In the genomic region with DNA sequence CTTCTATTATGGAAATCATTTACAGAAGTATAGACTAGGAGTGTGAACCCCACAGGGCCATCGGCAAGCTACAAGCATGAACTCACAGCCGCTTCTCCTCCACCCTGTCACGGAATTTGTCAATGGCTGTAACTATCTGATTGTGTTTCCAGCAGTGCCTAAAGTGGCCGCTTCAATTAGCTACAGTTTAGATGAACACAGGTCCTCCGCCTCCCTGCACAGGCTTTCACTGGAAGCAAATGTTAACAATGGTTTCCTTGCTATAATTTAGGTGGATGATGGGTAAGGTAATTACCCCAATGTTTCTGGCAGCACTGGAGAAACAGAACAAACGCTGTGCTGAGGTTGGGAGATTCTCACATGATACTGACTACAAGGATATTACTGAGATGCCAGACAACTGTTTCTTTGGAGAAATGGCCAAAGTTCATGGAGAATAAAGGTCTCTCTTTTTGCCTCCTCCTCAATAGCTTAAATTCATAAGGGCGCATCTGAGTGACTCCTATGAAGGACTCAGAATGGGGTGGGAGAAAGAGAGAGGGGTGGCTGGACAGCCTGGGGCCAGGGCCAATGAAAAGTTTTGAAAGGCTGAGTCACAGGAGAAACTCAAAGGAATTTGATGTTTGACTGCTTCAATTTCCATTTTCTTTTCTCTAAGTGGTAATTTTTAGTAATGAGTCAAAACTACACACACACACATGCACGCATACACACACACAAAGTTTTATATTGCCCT, we compare ENCODE assay signal across 10 cellular contexts.
DNase-seq lines count a peak whose midpoint lies in the region; ATAC-seq and TF ChIP-seq lines count a peak whose summit lies in the region.
"Had no signal": no experiment of that assay in that cellular context is flagged by ENCODE, and none has a peak within 500 bp of the region (broad histone marks: within the 10 kb centered on the region; RNA-seq: fewer than 3 reads in every experiment).

No MANE protein-coding gene starts in this region.

- H3K4me3 ChIP-seq in ectodermal cell (ENCODE audit: insufficient read depth, low read depth, low read length) (no peak overlapping the region), vagina (no peak overlapping the region)

- H3K9me3 ChIP-seq in ectodermal cell (ENCODE audit: control insufficient read depth, low read length) (no peaks in the 10 kb centered on the region), vagina (no peaks in the 10 kb centered on the region)

- no peak for DNase-seq in Right ventricle myocardium inferior (ENCODE audit: missing footprints)
- no peak for DNase-seq in cardiac septum (ENCODE audit: low spot score)
- DNase-seq in medulla oblongata (ENCODE audit: extremely low spot score), result peak; percentile 33
- DNase-seq in vagina (ENCODE audit: extremely low spot score in 2 of 2), result no peak
- DNase-seq in HuH-7 (ENCODE audit: low spot score), result no peak
- no peak for DNase-seq in activated CD4-positive, CD25-positive, alpha-beta regulatory T cell (lab: John Stamatoyannopoulos, UW)
- DNase-seq in stimulated activated CD4-positive, alpha-beta T cell treated with anti-CD3 and anti-CD28 coated beads, Interleukin-2, amount 100 ng/mL, for 24 hours, result no peak
- DNase-seq: H7 had no signal

- H3K4me1 ChIP-seq in ectodermal cell (ENCODE audit: control insufficient read depth, insufficient read depth, low read length) (peaks cover 18% of the 10 kb centered on the region), vagina (peaks cover 36% of the 10 kb centered on the region)

- no peak for TF ChIP-seq POLR2A in vagina (IDR thresholded peaks at IDR 0.05)

- intact Hi-C loops in Right ventricle myocardium inferior (cut with DNase I), result no loop called here
- intact Hi-C loops in cardiac septum (cut with DNase I), result no loop called here
- intact Hi-C loops in vagina (cut with DNase I), result no loop called here

- H3K36me3 ChIP-seq in ectodermal cell (ENCODE audit: control insufficient read depth, insufficient read depth, low read length), result peaks cover 9% of the 10 kb centered on the region
- H3K36me3 ChIP-seq in vagina, result peaks cover 0 to 25% of the 10 kb centered on the region in 2 donors

- ATAC-seq in Right ventricle myocardium inferior, result peak; percentile 30
- ATAC-seq: stimulated activated memory B cell treated with anti-CD40 and anti-IgM and Interleukin-4, amounts not matched to agents 10 μg/mL and 1 μg/mL and 100 μg/mL, for 72 hours had no signal

- H3K27ac ChIP-seq in ectodermal cell (ENCODE audit: insufficient read depth, low read depth, low read length, poor library complexity, severe bottlenecking), result peak overlapping the region; percentile 79
- peak overlapping the region; percentile 46 for H3K27ac ChIP-seq in vagina

- 55 to 63% methylated on average over 7 to 8 of the region's 8 CpGs for WGBS in ectodermal cell, 2 experiments

- H3K27me3 ChIP-seq in ectodermal cell (ENCODE audit: control insufficient read depth, insufficient read depth, low read length, poor library complexity, severe bottlenecking), result no peaks in the 10 kb centered on the region
- no peaks in the 10 kb centered on the region for H3K27me3 ChIP-seq in vagina

- TF ChIP-seq CTCF in vagina (IDR thresholded peaks at IDR 0.05), result no peak
